Comparison of ENCODE assay signal across 25 cellular contexts in genomic region chr22:45259754-45260394, GRCh38. TPM values are rescaled to one million over a fixed set of nuclear protein-coding genes. Genes with fewer than 3 reads are reported as not detected.
"Had no signal": no experiment of that assay in that cellular context is flagged by ENCODE, and none has a peak within 500 bp of the region (broad histone marks: within the 10 kb centered on the region; RNA-seq: fewer than 3 reads in every experiment).

No MANE protein-coding gene starts in this region.

- H3K4me3 Mint-ChIP-seq: activated CD8-positive, alpha-beta T cell treated with anti-CD3 and anti-CD28 coated beads, Interleukin-2, amount 10 ng/mL, durations not matched to agents 7 days and 5 days; T-helper 2 cell treated with Interferon-gamma antibody and Interleukin-4, amounts not matched to agents 5 μg/mL and 100 μg/mL, for 36 hours had no signal

- H3K9me3 Mint-ChIP-seq: T-helper 2 cell treated with Interferon-gamma antibody and Interleukin-4, amounts not matched to agents 5 μg/mL and 100 μg/mL, for 36 hours had no signal

- H3K36me3 ChIP-seq: brain microvascular endothelial cell, cardiac muscle cell, Peyer's patch, SJSA1 had no signal

- DNase-seq: activated CD4-positive, alpha-beta T cell treated with anti-CD3 and anti-CD28 coated beads for 48 hours; activated CD4-positive, alpha-beta T cell treated with anti-CD3 and anti-CD28 coated beads, Interleukin-2, amount 50 U/mL, for 4 hours; activated CD8-positive, alpha-beta memory T cell treated with anti-CD3 and anti-CD28 coated beads, Interleukin-2, amount 50 U/mL, for 48 hours; activated CD8-positive, alpha-beta T cell treated with anti-CD3 and anti-CD28 coated beads, Interleukin-2, amount 10 ng/mL, durations not matched to agents 7 days and 5 days; activated T-cell treated with anti-CD3 and anti-CD28 coated beads, Interleukin-2, amount 50 U/mL, for 1 hour; amygdala; brain microvascular endothelial cell; Karpas-422; MM.1S; NCI-H1105; NCI-H1436; NCI-H1694 treated with DMSO at 0.1 percent for 48 hours; NCI-H2081; NCI-H510A treated with DMSO at 0.1 percent for 48 hours; Peyer's patch; Right ventricle myocardium superior; SW 1271 had no signal

- H3K27ac ChIP-seq: brain microvascular endothelial cell, cardiac muscle cell, Peyer's patch, RWPE1, SJSA1 had no signal

- H3K4me3 ChIP-seq: cardiac muscle cell, Peyer's patch, SJSA1 had no signal

- ATAC-seq: activated CD4-positive, CD25-positive, alpha-beta regulatory T cell treated with anti-CD3 and anti-CD28 coated beads, Interleukin-2, amount 50 U/mL, for 24 hours; activated CD8-positive, alpha-beta T cell treated with anti-CD3 and anti-CD28 coated beads, Interleukin-2, amount 10 ng/mL, durations not matched to agents 7 days and 5 days; activated naive CD4-positive, alpha-beta T cell treated with anti-CD3 and anti-CD28 coated beads, Interleukin-2, amount 50 U/mL, for 72 hours; SK-N-SH treated with all-trans-retinoic acid at 6 μM for 48 hours had no signal

- H3K27ac Mint-ChIP-seq: activated CD8-positive, alpha-beta T cell treated with anti-CD3 and anti-CD28 coated beads, Interleukin-2, amount 10 ng/mL, durations not matched to agents 7 days and 5 days; T-helper 2 cell treated with Interferon-gamma antibody and Interleukin-4, amounts not matched to agents 5 μg/mL and 100 μg/mL, for 36 hours had no signal

- H3K9me3 ChIP-seq: Peyer's patch, SJSA1 had no signal

- H3K36me3 Mint-ChIP-seq: activated naive CD4-positive, alpha-beta T cell treated with anti-CD3 and anti-CD28 coated beads, Interleukin-2, amount 50 U/mL, for 72 hours had no signal

- H3K27me3 ChIP-seq: brain microvascular endothelial cell, cardiac muscle cell, Peyer's patch, SJSA1 had no signal

RNA-seq across cellular contexts. Expression of gene UPK3A, which starts 24.9 kb away (rescaled TPM):
- total RNA-seq: activated CD8-positive, alpha-beta T cell treated with anti-CD3 and anti-CD28 coated beads, Interleukin-2, amount 10 ng/mL, durations not matched to agents 7 days and 5 days; activated naive CD4-positive, alpha-beta T cell treated with anti-CD3 and anti-CD28 coated beads, Interleukin-2, amount 50 U/mL, for 72 hours; SJSA1; T-helper 1 cell treated with Interleukin-12 subunit alpha and Interleukin-12 subunit beta and Interleukin-4 antibody, amounts not matched to agents 30 ng/mL and 1 ng/mL, for 36 hours had no signal
- polyA plus RNA-seq: cardiac muscle cell had no signal
